Comparison of ENCODE assay signal across 27 cellular contexts in the genomic region with DNA sequence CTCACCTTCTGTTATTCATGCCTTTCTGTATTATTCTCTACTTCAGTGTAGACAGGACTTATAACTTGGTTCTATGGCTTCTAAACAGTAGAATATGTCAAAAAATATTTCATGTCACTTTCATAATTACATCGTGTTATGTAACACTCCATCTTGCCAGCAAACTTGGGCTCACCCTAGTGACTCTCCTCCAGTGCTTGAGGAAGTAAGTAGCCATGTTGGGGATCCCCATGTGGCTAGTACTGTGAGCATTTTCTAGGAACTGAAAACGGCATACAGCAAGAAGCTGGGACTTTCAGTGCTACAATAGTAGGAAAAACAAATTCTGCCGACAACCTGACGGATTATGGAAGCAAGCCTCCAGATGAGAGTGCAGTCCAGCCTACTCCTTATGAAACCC.
"Had no signal": no experiment of that assay in that cellular context is flagged by ENCODE, and none has a peak within 500 bp of the region (broad histone marks: within the 10 kb centered on the region; RNA-seq: fewer than 3 reads in every experiment).

No MANE protein-coding gene starts in this region.

- H3K4me3 Mint-ChIP-seq: activated B cell treated with CpG ODN at 0.5 μM for 24 hours; activated CD4-positive, alpha-beta T cell treated with anti-CD3 and anti-CD28 coated beads, Interleukin-2, amount 10 ng/mL, durations not matched to agents 24 days and 14 days; activated CD8-positive, alpha-beta memory T cell treated with anti-CD3 and anti-CD28 coated beads, Interleukin-2, amount 10 ng/mL, durations not matched to agents 7 days and 5 days; activated naive CD4-positive, alpha-beta T cell treated with anti-CD3 and anti-CD28 coated beads, Interleukin-2, amount 50 U/mL, for 24 hours; activated T-cell treated with anti-CD3 and anti-CD28 coated beads, Interleukin-2, amount 50 U/mL, for 24 hours; activated T-helper 1 cell treated with anti-CD3 and anti-CD28 coated beads, Interleukin-12 subunit alpha, Interleukin-12 subunit beta, Interleukin-2, Interleukin-4 antibody, amounts not matched to agents 30 ng/mL and 10 ng/mL and 1 ng/mL, durations not matched to agents 14 hours and 24 hours and 36 hours; T-helper 17 cell had no signal

- H3K27ac Mint-ChIP-seq: activated B cell treated with CpG ODN at 0.5 μM for 24 hours; activated CD4-positive, alpha-beta T cell treated with anti-CD3 and anti-CD28 coated beads, Interleukin-2, amount 10 ng/mL, durations not matched to agents 24 days and 14 days; activated CD8-positive, alpha-beta memory T cell treated with anti-CD3 and anti-CD28 coated beads, Interleukin-2, amount 10 ng/mL, durations not matched to agents 7 days and 5 days; activated naive CD4-positive, alpha-beta T cell treated with anti-CD3 and anti-CD28 coated beads, Interleukin-2, amount 50 U/mL, for 24 hours; activated T-cell treated with anti-CD3 and anti-CD28 coated beads, Interleukin-2, amount 50 U/mL, for 24 hours; activated T-helper 1 cell treated with anti-CD3 and anti-CD28 coated beads, Interleukin-12 subunit alpha, Interleukin-12 subunit beta, Interleukin-2, Interleukin-4 antibody, amounts not matched to agents 30 ng/mL and 10 ng/mL and 1 ng/mL, durations not matched to agents 14 hours and 24 hours and 36 hours; T-helper 17 cell had no signal

- H3K4me1 Mint-ChIP-seq: activated B cell treated with CpG ODN at 0.5 μM for 24 hours; activated CD4-positive, alpha-beta T cell treated with anti-CD3 and anti-CD28 coated beads, Interleukin-2, amount 10 ng/mL, durations not matched to agents 24 days and 14 days; activated CD8-positive, alpha-beta memory T cell treated with anti-CD3 and anti-CD28 coated beads, Interleukin-2, amount 10 ng/mL, durations not matched to agents 7 days and 5 days; activated naive CD4-positive, alpha-beta T cell treated with anti-CD3 and anti-CD28 coated beads, Interleukin-2, amount 50 U/mL, for 24 hours; T-helper 17 cell had no signal

- H3K9me3 Mint-ChIP-seq: activated CD4-positive, alpha-beta T cell treated with anti-CD3 and anti-CD28 coated beads, Interleukin-2, amount 10 ng/mL, durations not matched to agents 24 days and 14 days had no signal

- ATAC-seq: activated CD8-positive, alpha-beta memory T cell treated with anti-CD3 and anti-CD28 coated beads, Interleukin-2, amount 10 ng/mL, durations not matched to agents 7 days and 5 days; Right ventricle myocardium inferior; SK-N-SH treated with all-trans-retinoic acid at 6 μM for 48 hours; T-helper 17 cell had no signal

- H3K36me3 Mint-ChIP-seq: activated CD8-positive, alpha-beta memory T cell treated with anti-CD3 and anti-CD28 coated beads, Interleukin-2, amount 10 ng/mL, durations not matched to agents 7 days and 5 days; activated naive CD4-positive, alpha-beta T cell treated with anti-CD3 and anti-CD28 coated beads, Interleukin-2, amount 50 U/mL, for 24 hours had no signal

- DNase-seq: activated B cell treated with CpG ODN at 0.5 μM for 24 hours; activated CD4-positive, alpha-beta T cell treated with anti-CD3 and anti-CD28 coated beads for 1 hour; activated CD4-positive, alpha-beta T cell treated with anti-CD3 and anti-CD28 coated beads, Interleukin-2, amount 10 ng/mL, durations not matched to agents 24 days and 14 days; activated CD4-positive, alpha-beta T cell treated with anti-CD3 and anti-CD28 coated beads, Interleukin-2, amount 50 U/mL, for 48 hours; activated CD8-positive, alpha-beta memory T cell treated with anti-CD3 and anti-CD28 coated beads, Interleukin-2, amount 10 ng/mL, durations not matched to agents 7 days and 5 days; activated effector memory CD4-positive, alpha-beta T cell treated with Interleukin-2 at 50 U/mL for 16 hours; activated naive CD4-positive, alpha-beta T cell; activated T-cell treated with anti-CD3 and anti-CD28 coated beads, Interleukin-2, amount 50 U/mL, for 24 hours; aorta; caudate nucleus; colonic mucosa; KG1; NCI-H1092 treated with DMSO at 0.1 percent for 48 hours; NCI-H1417 treated with DMSO at 0.1 percent for 48 hours; NCI-H1694; NCI-H2029; NCI-H2107; NCI-H2171 treated with DMSO at 0.1 percent for 48 hours; NCI-H226; NCI-H526 treated with DMSO at 0.1 percent for 48 hours; NK-92 treated with Interleukin-12 subunit alpha and Interleukin-12 subunit beta, amount 100 ng/mL, for 24 hours; T-helper 17 cell; T-helper 9 cell had no signal

- H3K27me3 Mint-ChIP-seq: activated B cell treated with CpG ODN at 0.5 μM for 24 hours; activated CD4-positive, alpha-beta T cell treated with anti-CD3 and anti-CD28 coated beads, Interleukin-2, amount 10 ng/mL, durations not matched to agents 24 days and 14 days; activated CD8-positive, alpha-beta memory T cell treated with anti-CD3 and anti-CD28 coated beads, Interleukin-2, amount 10 ng/mL, durations not matched to agents 7 days and 5 days; activated naive CD4-positive, alpha-beta T cell treated with anti-CD3 and anti-CD28 coated beads, Interleukin-2, amount 50 U/mL, for 24 hours; activated T-cell treated with anti-CD3 and anti-CD28 coated beads, Interleukin-2, amount 50 U/mL, for 24 hours; T-helper 17 cell had no signal
